In genomic region chr10:131915990-131916766, GRCh38 we compare ENCODE assay signal across 23 cellular contexts. TPM values are rescaled to one million over a fixed set of nuclear protein-coding genes. Genes with fewer than 3 reads are reported as not detected.
DNase-seq lines count a peak whose midpoint lies in the region; ATAC-seq, FAIRE-seq and TF ChIP-seq lines count a peak whose summit lies in the region.
"Had no signal": no experiment of that assay in that cellular context is flagged by ENCODE, and none has a peak within 500 bp of the region (broad histone marks: within the 10 kb centered on the region; RNA-seq: fewer than 3 reads in every experiment).

No MANE protein-coding gene starts in this region.

- peaks cover 21% of the 10 kb centered on the region; the same call in 1 of the 2 replicates for H3K4me1 ChIP-seq in HepG2 (ENCODE audit: insufficient read depth, low read length)
- no peaks in the 10 kb centered on the region for H3K4me1 ChIP-seq in right lobe of liver
- H3K4me1 ChIP-seq in naive thymus-derived CD4-positive, alpha-beta T cell (ENCODE audit: control insufficient read depth in 2 of 2, insufficient read depth in 2 of 2, low read length in 2 of 2), result peaks cover 6 to 40% of the 10 kb centered on the region in 2 donors

- no peak for FAIRE-seq in HepG2 (lab: Jason Lieb, UNC)

- no peak for TF ChIP-seq RAD21 in HepG2 (CRISPR knock-in tag; IDR thresholded peaks at IDR 0.05)

- H3K4me3 ChIP-seq in HepG2 (replicated peaks in 1 of 3; ENCODE audit: insufficient read depth in 1 of 3, low read depth in 2 of 3, low read length in 3 of 3) (no peak overlapping the region), right lobe of liver (no peak overlapping the region)
- no peak overlapping the region for H3K4me3 ChIP-seq in naive thymus-derived CD4-positive, alpha-beta T cell (ENCODE audit: low read length)
- H3K4me3 ChIP-seq: adrenal gland, skin epidermis, transverse colon had no signal

- 98% methylated on average over 19 of the region's 19 CpGs for WGBS in HepG2 (ENCODE audit: low lambda C conversion rate)
- 94% methylated on average over 18 of the region's 19 CpGs for WGBS in right lobe of liver (ENCODE audit: insufficient coverage, low coverage, low lambda C conversion rate, missing lambda C conversion rate)

- H3K27ac Mint-ChIP-seq in activated T-helper 17 cell treated with anti-CD3 and anti-CD28 coated beads, Interleukin-2, amount 50 U/mL, for 72 hours, result peak overlapping the region; percentile 91
- H3K27ac Mint-ChIP-seq in naive thymus-derived CD4-positive, alpha-beta T cell, result peak overlapping the region in 5 of 9 donors; percentile 11 to 81 (median 43)
- peak overlapping the region; percentile 1 to 64 for H3K27ac Mint-ChIP-seq in stimulated activated naive CD8-positive, alpha-beta T cell treated with anti-CD3 and anti-CD28 coated beads, Interleukin-15, amount 100 ng/mL, for 72 hours
- H3K27ac Mint-ChIP-seq: memory B cell had no signal

- CTCF ChIA-PET in HepG2 (lab: Yijun Ruan, JAX; ENCODE audit: low intra/inter-chr PET ratio, low total read pairs), result no interaction called here
- CTCF ChIA-PET in naive thymus-derived CD4-positive, alpha-beta T cell (lab: Charles Lee), result no interaction called here

- H3K27me3 Mint-ChIP-seq in activated T-helper 17 cell treated with anti-CD3 and anti-CD28 coated beads, Interleukin-2, amount 50 U/mL, for 72 hours, result no peaks in the 10 kb centered on the region
- H3K27me3 Mint-ChIP-seq in naive thymus-derived CD4-positive, alpha-beta T cell, result no peaks in the 10 kb centered on the region
- no peaks in the 10 kb centered on the region for H3K27me3 Mint-ChIP-seq in stimulated activated naive CD8-positive, alpha-beta T cell treated with anti-CD3 and anti-CD28 coated beads, Interleukin-15, amount 100 ng/mL, for 72 hours
- H3K27me3 Mint-ChIP-seq: memory B cell had no signal

- no peak for DNase-seq in HepG2 (ENCODE audit: low spot score)
- DNase-seq in right lobe of liver, result no peak
- DNase-seq in naive thymus-derived CD4-positive, alpha-beta T cell, result no peak
- DNase-seq in stimulated activated naive CD8-positive, alpha-beta T cell treated with anti-CD3 and anti-CD28 coated beads, Interleukin-15, amount 100 ng/mL, for 72 hours, result no peak
- DNase-seq in AG08396 (ENCODE audit: low spot score), result no peak
- DNase-seq in substantia nigra (lab: John Stamatoyannopoulos, UW), result no peak
- no peak for DNase-seq in NCI-H526 (lab: John Stamatoyannopoulos, UW)
- DNase-seq: foreskin keratinocyte, IMR-90, left colon, NCI-H1105, NCI-H2081, NCI-H345, NCI-H82, T-helper 9 cell, transverse colon had no signal

- H3K4me2 ChIP-seq in HepG2 (ENCODE audit: low read depth, low read length), result no peak overlapping the region

- POLR2A ChIA-PET in HepG2 (lab: Yijun Ruan, JAX), result no interaction called here
- POLR2A ChIA-PET in naive thymus-derived CD4-positive, alpha-beta T cell (lab: Charles Lee), result no interaction called here

- no peak for TF ChIP-seq POLR2A in HepG2 (IDR thresholded peaks at IDR 0.05; ENCODE audit: insufficient read depth in 1 of 2, low read depth in 2 of 2, low read length in 2 of 2)
- TF ChIP-seq POLR2A in right lobe of liver (IDR thresholded peaks at IDR 0.05), result no peak

- peaks cover 87% of the 10 kb centered on the region for H3K36me3 Mint-ChIP-seq in activated T-helper 17 cell treated with anti-CD3 and anti-CD28 coated beads, Interleukin-2, amount 50 U/mL, for 72 hours (ENCODE audit: low read depth)
- H3K36me3 Mint-ChIP-seq in naive thymus-derived CD4-positive, alpha-beta T cell, result peaks cover 0 to 61% (median 13%) of the 10 kb centered on the region in 5 donors

- peaks cover 40% of the 10 kb centered on the region for H4K20me1 ChIP-seq in HepG2 (ENCODE audit: insufficient read depth, low read length)

- H3K27me3 ChIP-seq in HepG2 (ENCODE audit: control insufficient read depth in 1 of 2, insufficient read depth in 2 of 2, low read length in 2 of 2), result no peaks in the 10 kb centered on the region
- H3K27me3 ChIP-seq in right lobe of liver, result no peaks in the 10 kb centered on the region
- no peaks in the 10 kb centered on the region for H3K27me3 ChIP-seq in naive thymus-derived CD4-positive, alpha-beta T cell (ENCODE audit: control insufficient read depth in 2 of 2, insufficient read depth in 2 of 2, low read length in 2 of 2)
- H3K27me3 ChIP-seq: adrenal gland, foreskin keratinocyte, neutrophil, transverse colon had no signal

- intact Hi-C loops in HepG2 (cut with micrococcal nuclease; ENCODE audit: unreplicated experiment), result no loop called here
- intact Hi-C loops in right lobe of liver (cut with DNase I), result no loop called here
- intact Hi-C loops in naive thymus-derived CD4-positive, alpha-beta T cell (cut with micrococcal nuclease), result loop anchor here in 1 of 2 donors (2.0 kb wide), 1 partner anchor 13 kb away; no protein-coding TSS in a partner anchor

- peaks cover 83% of the 10 kb centered on the region for H3K79me2 ChIP-seq in HepG2 (ENCODE audit: insufficient read depth, low read length)

- H3K9me3 ChIP-seq in HepG2 (ENCODE audit: low read length) (no peaks in the 10 kb centered on the region), right lobe of liver (no peaks in the 10 kb centered on the region)
- H3K9me3 ChIP-seq in naive thymus-derived CD4-positive, alpha-beta T cell (ENCODE audit: control insufficient read depth in 2 of 3, low read length in 3 of 3), result no peaks in the 10 kb centered on the region
- H3K9me3 ChIP-seq: adrenal gland, neutrophil, transverse colon had no signal

- H3K27ac ChIP-seq in HepG2 (ENCODE audit: extremely low read length, insufficient read depth, low read length) (no peak overlapping the region), right lobe of liver (no peak overlapping the region), substantia nigra (ENCODE audit: low read depth, low read length, poor library complexity, severe bottlenecking) (no peak overlapping the region)
- H3K27ac ChIP-seq in naive thymus-derived CD4-positive, alpha-beta T cell (ENCODE audit: low read depth, low read length), result no peak overlapping the region
- H3K27ac ChIP-seq: adrenal gland, C4-2B, foreskin keratinocyte, neutrophil, skin epidermis, transverse colon had no signal

- no TSS peak for BruUV-seq in HepG2 (replicated peaks; lab: Mats Ljungman, UMichigan)

- no peak overlapping the region for H3K4me3 Mint-ChIP-seq in activated T-helper 17 cell treated with anti-CD3 and anti-CD28 coated beads, Interleukin-2, amount 50 U/mL, for 72 hours
- peak overlapping the region in 3 of 10 donors; percentile 21 to 39 (median 30) for H3K4me3 Mint-ChIP-seq in naive thymus-derived CD4-positive, alpha-beta T cell
- H3K4me3 Mint-ChIP-seq in stimulated activated naive CD8-positive, alpha-beta T cell treated with anti-CD3 and anti-CD28 coated beads, Interleukin-15, amount 100 ng/mL, for 72 hours, result no peak overlapping the region
- H3K4me3 Mint-ChIP-seq: memory B cell had no signal

- H2AFZ ChIP-seq in HepG2 (ENCODE audit: low read length), result no peak overlapping the region

- ATAC-seq in HepG2, result no peak
- ATAC-seq in right lobe of liver, result no peak
- ATAC-seq in activated T-helper 17 cell treated with anti-CD3 and anti-CD28 coated beads, Interleukin-2, amount 50 U/mL, for 72 hours (replicated peaks), result peak; percentile 30
- ATAC-seq in naive thymus-derived CD4-positive, alpha-beta T cell, result no peak
- no peak for ATAC-seq in stimulated activated naive CD8-positive, alpha-beta T cell treated with anti-CD3 and anti-CD28 coated beads, Interleukin-15, amount 100 ng/mL, for 72 hours
- ATAC-seq: foreskin keratinocyte, HCT116, left colon had no signal

- H3K36me3 ChIP-seq in HepG2 (replicated peaks in 1 of 2; ENCODE audit: control insufficient read depth in 1 of 2, insufficient read depth in 2 of 2, low read length in 2 of 2), result peaks cover 4% of the 10 kb centered on the region in 2 experiments; a peak in 2 of 5 replicates
- H3K36me3 ChIP-seq in right lobe of liver, result peaks cover 0 to 3% (median 0%) of the 10 kb centered on the region in 4 donors
- peaks cover 0 to 7% (median 0%) of the 10 kb centered on the region in 3 experiments for H3K36me3 ChIP-seq in naive thymus-derived CD4-positive, alpha-beta T cell (ENCODE audit: control insufficient read depth in 2 of 3, insufficient read depth in 3 of 3, low read length in 3 of 3)
- H3K36me3 ChIP-seq: adrenal gland, transverse colon had no signal

- H3K9ac ChIP-seq in HepG2 (ENCODE audit: insufficient read depth, low read depth, low read length), result no peak overlapping the region

- TF ChIP-seq EP300 in HepG2 (IDR thresholded peaks at IDR 0.05; ENCODE audit: low read depth in 2 of 2, low read length in 2 of 2), result no peak
- no peak for TF ChIP-seq EP300 in HepG2 (CRISPR knock-in tag; IDR thresholded peaks at IDR 0.05; ENCODE audit: borderline replicate concordance)

- peaks cover 62% of the 10 kb centered on the region for H3K4me1 Mint-ChIP-seq in activated T-helper 17 cell treated with anti-CD3 and anti-CD28 coated beads, Interleukin-2, amount 50 U/mL, for 72 hours
- H3K4me1 Mint-ChIP-seq in naive thymus-derived CD4-positive, alpha-beta T cell, result peaks cover 42 to 98% (median 90%) of the 10 kb centered on the region in 7 donors
- peaks cover 89% of the 10 kb centered on the region for H3K4me1 Mint-ChIP-seq in stimulated activated naive CD8-positive, alpha-beta T cell treated with anti-CD3 and anti-CD28 coated beads, Interleukin-15, amount 100 ng/mL, for 72 hours

- H3K9me3 Mint-ChIP-seq in activated T-helper 17 cell treated with anti-CD3 and anti-CD28 coated beads, Interleukin-2, amount 50 U/mL, for 72 hours, result peaks cover 14% of the 10 kb centered on the region
- peaks cover 0 to 23% (median 0%) of the 10 kb centered on the region in 11 donors for H3K9me3 Mint-ChIP-seq in naive thymus-derived CD4-positive, alpha-beta T cell
- peaks cover 6 to 35% of the 10 kb centered on the region in 2 donors for H3K9me3 Mint-ChIP-seq in stimulated activated naive CD8-positive, alpha-beta T cell treated with anti-CD3 and anti-CD28 coated beads, Interleukin-15, amount 100 ng/mL, for 72 hours

- TF ChIP-seq CTCF in HepG2 (CRISPR knock-in tag; IDR thresholded peaks at IDR 0.05), result no peak
- no peak for TF ChIP-seq CTCF in right lobe of liver (IDR thresholded peaks at IDR 0.05)

- in situ Hi-C loops in HepG2 (cut with HindIII; ENCODE audit: extremely low pct_ligation_motif_present, low pct_unique_long_range_greater_than_20kb), result no loop called here

RNA-seq across cellular contexts. Expression of gene PPP2R2D, which starts 15.4 kb away (rescaled TPM):
- total RNA-seq in HepG2 (2016; rRNA removed; fragmentation: Illumina TruSeq; extraction: Trizol) (33.2 and 34.4 TPM in 2 replicates), right lobe of liver (10 to 100 TPM; 10.9 to 16.6 (median 14.3) TPM)
- total RNA-seq in HepG2 (2016; cell fraction: cytosol; rRNA removed; fragmentation: Illumina TruSeq; extraction: Trizol; ENCODE audit: low read depth), result 47.7 and 48.9 TPM in 2 replicates
- total RNA-seq in HepG2 (2016; cell fraction: insoluble cytoplasmic fraction; rRNA removed; fragmentation: Illumina TruSeq; extraction: Trizol), result 31.4 and 33.7 TPM in 2 replicates
- total RNA-seq in HepG2 (2016; cell fraction: membrane; rRNA removed; fragmentation: Illumina TruSeq; extraction: Trizol), result 86.0 and 86.6 TPM in 2 replicates
- 29.7 and 31.1 TPM in 2 replicates for total RNA-seq in HepG2 (2016; cell fraction: nucleus; rRNA removed; fragmentation: Illumina TruSeq; extraction: Trizol)
- 32.7 TPM in 2 replicates for polyA plus RNA-seq in HepG2 (2011; rRNA removed)
- 31.1 and 33.7 TPM in 2 replicates for polyA plus RNA-seq in HepG2 (2011; cell fraction: cytosol; rRNA removed)
- polyA plus RNA-seq in HepG2 (2011; cell fraction: nucleus; rRNA removed), result 42.0 and 48.5 TPM in 2 replicates
- 26.5 and 33.1 TPM in 2 replicates for polyA plus RNA-seq in HepG2 (2012)
- polyA plus RNA-seq in HepG2 (2016; cell fraction: cytosol; fragmentation: Illumina TruSeq; extraction: Trizol; ENCODE audit: low read depth), result 64.7 and 70.1 TPM in 2 replicates
- polyA plus RNA-seq in HepG2 (2016; cell fraction: insoluble cytoplasmic fraction; fragmentation: Illumina TruSeq; extraction: Trizol; ENCODE audit: low read depth), result 40.4 and 47.0 TPM in 2 replicates
- polyA plus RNA-seq in HepG2 (2016; cell fraction: membrane; fragmentation: Illumina TruSeq; extraction: Trizol; ENCODE audit: low read depth), result 94.1 and 94.6 TPM in 2 replicates
- 53.3 and 54.4 TPM in 2 replicates for polyA plus RNA-seq in HepG2 (2016; cell fraction: nucleus; fragmentation: Illumina TruSeq; extraction: Trizol; ENCODE audit: insufficient read depth, low read depth)
- 40.2 and 62.1 TPM in 2 replicates for polyA minus RNA-seq in HepG2 (2011; rRNA and poly(A)+ RNA removed; ENCODE audit: low replicate concordance)
- 16.4 and 18.6 TPM in 2 replicates for polyA minus RNA-seq in HepG2 (2011; cell fraction: cytosol; rRNA and poly(A)+ RNA removed)
- 44.7 and 44.8 TPM in 2 replicates for polyA minus RNA-seq in HepG2 (2011; cell fraction: nucleus; rRNA and poly(A)+ RNA removed)
- 10 to 100 TPM; 31.6 to 46.4 TPM for total RNA-seq in activated T-helper 17 cell treated with anti-CD3 and anti-CD28 coated beads, Interleukin-2, amount 50 U/mL, for 72 hours
- total RNA-seq in naive thymus-derived CD4-positive, alpha-beta T cell, result 10 to 100 TPM; 37.1 to 61.3 (median 40.1) TPM
- polyA plus RNA-seq in naive thymus-derived CD4-positive, alpha-beta T cell, result 10 to 100 TPM; 35.0 to 47.4 TPM

Comparison
In these comparisons a context has a peak if more than half of its experiments do, and no peak if none do; other contexts are left out.
1. H3K27ac Mint-ChIP-seq: peak in every context shown above with its lines; median percentile 91 in activated T-helper 17 cell treated with anti-CD3 and anti-CD28 coated beads, Interleukin-2, amount 50 U/mL, for 72 hours; 43 in naive thymus-derived CD4-positive, alpha-beta T cell; 32 in stimulated activated naive CD8-positive, alpha-beta T cell treated with anti-CD3 and anti-CD28 coated beads, Interleukin-15, amount 100 ng/mL, for 72 hours.